ENCODE assay signal across 24 cellular contexts in the genomic region with DNA sequence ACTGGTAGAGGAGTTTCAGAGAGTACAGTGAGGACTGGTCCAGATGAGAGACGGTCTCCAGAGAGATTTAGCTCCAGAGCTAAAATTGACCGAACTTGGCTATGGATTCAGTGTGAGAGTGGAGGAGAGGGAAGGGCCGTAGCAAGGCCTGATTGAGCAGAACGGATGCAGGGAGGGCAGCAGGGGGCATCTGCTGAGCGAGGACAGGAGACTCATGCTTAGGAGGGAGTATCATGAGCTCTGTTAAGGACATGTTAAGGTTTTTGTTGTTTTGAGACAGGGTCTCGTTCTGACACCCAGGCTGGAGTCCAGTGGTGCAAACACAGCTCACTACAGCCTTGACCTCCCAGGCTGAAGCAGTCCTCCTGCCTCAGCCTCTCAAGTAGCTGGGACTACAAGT. TPM values are rescaled to one million over a fixed set of nuclear protein-coding genes. Genes with fewer than 3 reads are reported as not detected.
DNase-seq lines count a peak whose midpoint lies in the region; ATAC-seq and TF ChIP-seq lines count a peak whose summit lies in the region.
"Had no signal": no experiment of that assay in that cellular context is flagged by ENCODE, and none has a peak within 500 bp of the region (broad histone marks: within the 10 kb centered on the region; RNA-seq: fewer than 3 reads in every experiment).

No MANE protein-coding gene starts in this region.

- no peak overlapping the region for H3K23ac ChIP-seq in H9 (ENCODE audit: insufficient read length, low read depth, low read length)

- H4K91ac ChIP-seq in H9 (ENCODE audit: insufficient read length, low read depth, low read length), result no peak overlapping the region

- H3K27me3 Mint-ChIP-seq in activated CD4-positive, alpha-beta memory T cell treated with anti-CD3 and anti-CD28 coated beads for 36 hours, result no peaks in the 10 kb centered on the region
- peaks cover 2% of the 10 kb centered on the region for H3K27me3 Mint-ChIP-seq in activated CD4-positive, alpha-beta memory T cell treated with anti-CD3 and anti-CD28 coated beads, Interleukin-2, amount 10 ng/mL, durations not matched to agents 7 days and 5 days
- 0 out of 2 replicates have a peak, but pooled peaks cover 2% of the 10 kb centered on the region for H3K27me3 Mint-ChIP-seq in H9 (ENCODE audit: low read depth)
- no peaks in the 10 kb centered on the region for H3K27me3 Mint-ChIP-seq in activated naive CD8-positive, alpha-beta T cell treated with anti-CD3 and anti-CD28 coated beads, Interleukin-2, amount 10 ng/mL, durations not matched to agents 7 days and 5 days
- H3K27me3 Mint-ChIP-seq in neural progenitor cell (ENCODE audit: insufficient read depth, low read depth), result peaks cover 3% of the 10 kb centered on the region

- H3F3A ChIP-seq in neural progenitor cell (ENCODE audit: low read depth), result no peaks in the 10 kb centered on the region

- ATAC-seq in activated naive CD8-positive, alpha-beta T cell treated with anti-CD3 and anti-CD28 coated beads, Interleukin-2, amount 10 ng/mL, durations not matched to agents 7 days and 5 days (ENCODE audit: low read depth), result no peak
- no peak for ATAC-seq in activated CD4-positive, CD25-positive, alpha-beta regulatory T cell treated with anti-CD3 and anti-CD28 coated beads, Interleukin-2, amount 50 U/mL, for 24 hours
- ATAC-seq: psoas muscle, upper lobe of right lung had no signal

- H3K56ac ChIP-seq in H9 (ENCODE audit: insufficient read length, low read depth, low read length), result no peak overlapping the region

- H3K36me3 ChIP-seq in neural progenitor cell, result no peaks in the 10 kb centered on the region

- H3K27me3 ChIP-seq in H9 (ENCODE audit: insufficient read depth, low read length) (no peaks in the 10 kb centered on the region), neural progenitor cell (no peaks in the 10 kb centered on the region)
- H3K27me3 ChIP-seq: hepatocyte, SJCRH30, upper lobe of right lung had no signal

- no peaks in the 10 kb centered on the region for H3K79me1 ChIP-seq in H9 (ENCODE audit: insufficient read depth, low read depth, low read length, poor library complexity, severe bottlenecking)

- POLR2A ChIA-PET in activated CD4-positive, alpha-beta memory T cell treated with anti-CD3 and anti-CD28 coated beads for 36 hours (lab: Charles Lee), result interaction anchor here (0.6 to 1.1 kb wide), 3 partner anchors 12 to 31 kb away, joined by 3 to 4 read pairs (median 4); no protein-coding TSS in a partner anchor
- POLR2A ChIA-PET in activated CD4-positive, alpha-beta memory T cell treated with anti-CD3 and anti-CD28 coated beads, Interleukin-2, amount 10 ng/mL, durations not matched to agents 7 days and 5 days (lab: Charles Lee), result interaction anchor here (1.2 to 35.1 kb wide), 3 partner anchors 11 to 24 kb away, joined by 5 to 1214 read pairs (median 11); a partner anchor contains a TSS
- POLR2A ChIA-PET in activated naive CD8-positive, alpha-beta T cell treated with anti-CD3 and anti-CD28 coated beads, Interleukin-2, amount 10 ng/mL, durations not matched to agents 7 days and 5 days (lab: Charles Lee), result interaction anchor here (1.2 to 2.2 kb wide), 5 partner anchors 11 to 34 kb away, joined by 3 to 8 read pairs (median 5); no protein-coding TSS in a partner anchor

- no peak overlapping the region for H3K4me3 ChIP-seq in neural progenitor cell
- H3K4me3 ChIP-seq: hepatocyte, psoas muscle, SJCRH30, skin epidermis, upper lobe of right lung had no signal

- H3K9me3 Mint-ChIP-seq in activated CD4-positive, alpha-beta memory T cell treated with anti-CD3 and anti-CD28 coated beads for 36 hours, result no peaks in the 10 kb centered on the region
- no peaks in the 10 kb centered on the region for H3K9me3 Mint-ChIP-seq in activated CD4-positive, alpha-beta memory T cell treated with anti-CD3 and anti-CD28 coated beads, Interleukin-2, amount 10 ng/mL, durations not matched to agents 7 days and 5 days
- H3K9me3 Mint-ChIP-seq in H9 (no peaks in the 10 kb centered on the region), neural progenitor cell (no peaks in the 10 kb centered on the region)
- no peaks in the 10 kb centered on the region for H3K9me3 Mint-ChIP-seq in activated naive CD8-positive, alpha-beta T cell treated with anti-CD3 and anti-CD28 coated beads, Interleukin-2, amount 10 ng/mL, durations not matched to agents 7 days and 5 days
- H3K9me3 Mint-ChIP-seq: dendritic cell treated with granulocyte-macrophage colony-stimulating factor and Interleukin-4, amounts not matched to agents 40 ng/mL and 50 ng/mL, for 4 days; nephron had no signal

- no peak overlapping the region for H3K14ac ChIP-seq in H9 (ENCODE audit: insufficient read depth, low read length)

- no peak overlapping the region for H3K4me3 Mint-ChIP-seq in activated CD4-positive, alpha-beta memory T cell treated with anti-CD3 and anti-CD28 coated beads for 36 hours
- H3K4me3 Mint-ChIP-seq in activated CD4-positive, alpha-beta memory T cell treated with anti-CD3 and anti-CD28 coated beads, Interleukin-2, amount 10 ng/mL, durations not matched to agents 7 days and 5 days, result no peak overlapping the region
- H3K4me3 Mint-ChIP-seq in H9 (no peak overlapping the region), neural progenitor cell (peak overlapping the region; percentile 16)
- no peak overlapping the region for H3K4me3 Mint-ChIP-seq in activated naive CD8-positive, alpha-beta T cell treated with anti-CD3 and anti-CD28 coated beads, Interleukin-2, amount 10 ng/mL, durations not matched to agents 7 days and 5 days
- H3K4me3 Mint-ChIP-seq: dendritic cell treated with granulocyte-macrophage colony-stimulating factor and Interleukin-4, amounts not matched to agents 40 ng/mL and 50 ng/mL, for 4 days; nephron had no signal

- H3K4ac ChIP-seq in H9 (ENCODE audit: low read depth, low read length), result no peak overlapping the region

- TF ChIP-seq CTCF in H9 (conservative IDR thresholded peaks at IDR 0.05) (no peak), neural progenitor cell (IDR thresholded peaks at IDR 0.05) (no peak), GM20000 (IDR thresholded peaks at IDR 0.05; ENCODE audit: extremely low read depth, missing control alignments) (no peak)

- H2AFZ ChIP-seq in H9 (ENCODE audit: low read length) (no peak overlapping the region), neural progenitor cell (replicated peaks) (no peak overlapping the region)
- H2AFZ ChIP-seq: hepatocyte had no signal

- H4K8ac ChIP-seq in H9 (replicated peaks; ENCODE audit: insufficient read length, low read depth, low read length), result no peak overlapping the region

- H2BK120ac ChIP-seq in H9 (ENCODE audit: low read depth, low read length, poor library complexity, severe bottlenecking), result no peak overlapping the region

- H3K23me2 ChIP-seq in H9 (ENCODE audit: insufficient read length, low read depth, low read length, poor library complexity, severe bottlenecking), result no peaks in the 10 kb centered on the region

- CTCF ChIA-PET in activated CD4-positive, alpha-beta memory T cell treated with anti-CD3 and anti-CD28 coated beads for 36 hours (lab: Charles Lee), result interaction anchor here (0.9 to 20.5 kb wide), 6 partner anchors 10 to 97 kb away, joined by 3 to 1220 read pairs (median 4); a partner anchor contains a TSS
- CTCF ChIA-PET in activated CD4-positive, alpha-beta memory T cell treated with anti-CD3 and anti-CD28 coated beads, Interleukin-2, amount 10 ng/mL, durations not matched to agents 7 days and 5 days (lab: Charles Lee), result interaction anchor here (1.1 to 38.3 kb wide), 4 partner anchors 25 to 169 kb away, joined by 3 to 1235 read pairs (median 4); a partner anchor contains a TSS

- H2AK5ac ChIP-seq in H9 (ENCODE audit: insufficient read length, low read length), result no peak overlapping the region

- no peak for DNase-seq in activated CD4-positive, alpha-beta memory T cell treated with anti-CD3 and anti-CD28 coated beads for 36 hours
- no peak for DNase-seq in activated CD4-positive, alpha-beta memory T cell treated with anti-CD3 and anti-CD28 coated beads, Interleukin-2, amount 10 ng/mL, durations not matched to agents 7 days and 5 days
- DNase-seq in H9, result no peak
- no peak for DNase-seq in activated naive CD8-positive, alpha-beta T cell treated with anti-CD3 and anti-CD28 coated beads, Interleukin-2, amount 10 ng/mL, durations not matched to agents 7 days and 5 days
- DNase-seq in neural progenitor cell (ENCODE audit: low spot score), result no peak
- DNase-seq in NCI-H1417 (lab: John Stamatoyannopoulos, UW), result no peak
- DNase-seq in GM20000 (ENCODE audit: low spot score), result no peak
- DNase-seq: activated CD4-positive, CD25-positive, alpha-beta regulatory T cell; foreskin fibroblast; islet precursor cell; NCI-H1092 treated with DMSO at 0.1 percent for 48 hours; NCI-H526; psoas muscle; SJCRH30; upper lobe of right lung had no signal

- intact Hi-C loops in activated CD4-positive, alpha-beta memory T cell treated with anti-CD3 and anti-CD28 coated beads for 36 hours (cut with micrococcal nuclease), result no loop called here

- no peak overlapping the region for H3T11ph ChIP-seq in H9 (ENCODE audit: low read length)

- H3K9ac ChIP-seq in H9 (ENCODE audit: extremely low read depth, insufficient read length, low read length), result no peak overlapping the region
- H3K9ac ChIP-seq in neural progenitor cell, result no peak overlapping the region

- no peak overlapping the region for H2BK12ac ChIP-seq in H9 (ENCODE audit: insufficient read length, low read depth, low read length)

- no peak overlapping the region for H2BK20ac ChIP-seq in H9 (ENCODE audit: low read depth, low read length, poor library complexity, severe bottlenecking)

- H4K5ac ChIP-seq in H9 (ENCODE audit: insufficient read length, low read depth, low read length), result no peak overlapping the region

- H3K4me1 ChIP-seq in H9 (ENCODE audit: insufficient read depth, low read length) (no peaks in the 10 kb centered on the region), neural progenitor cell (peaks cover 4% of the 10 kb centered on the region)

- H3K4me1 Mint-ChIP-seq in activated CD4-positive, alpha-beta memory T cell treated with anti-CD3 and anti-CD28 coated beads for 36 hours (ENCODE audit: low read depth), result peaks cover 15% of the 10 kb centered on the region
- peaks cover 27% of the 10 kb centered on the region for H3K4me1 Mint-ChIP-seq in activated CD4-positive, alpha-beta memory T cell treated with anti-CD3 and anti-CD28 coated beads, Interleukin-2, amount 10 ng/mL, durations not matched to agents 7 days and 5 days
- H3K4me1 Mint-ChIP-seq in H9 (peaks cover 11 to 22% of the 10 kb centered on the region in 2 experiments), neural progenitor cell (peaks cover 8% of the 10 kb centered on the region)
- H3K4me1 Mint-ChIP-seq in activated naive CD8-positive, alpha-beta T cell treated with anti-CD3 and anti-CD28 coated beads, Interleukin-2, amount 10 ng/mL, durations not matched to agents 7 days and 5 days, result peaks cover 11% of the 10 kb centered on the region

- no peak overlapping the region for H2BK15ac ChIP-seq in H9 (ENCODE audit: low read depth, low read length)

- H4K20me1 ChIP-seq in H9 (ENCODE audit: control insufficient read depth, insufficient read depth, insufficient read length) (no peaks in the 10 kb centered on the region), neural progenitor cell (ENCODE audit: low read depth) (peaks cover 9% of the 10 kb centered on the region)

- peak overlapping the region; percentile 47 for H3K27ac Mint-ChIP-seq in activated CD4-positive, alpha-beta memory T cell treated with anti-CD3 and anti-CD28 coated beads for 36 hours
- no peak overlapping the region for H3K27ac Mint-ChIP-seq in activated CD4-positive, alpha-beta memory T cell treated with anti-CD3 and anti-CD28 coated beads, Interleukin-2, amount 10 ng/mL, durations not matched to agents 7 days and 5 days
- peak overlapping the region in 2 of 3 experiments; percentile 12 to 53; a peak in 3 of 7 replicates for H3K27ac Mint-ChIP-seq in H9
- H3K27ac Mint-ChIP-seq in activated naive CD8-positive, alpha-beta T cell treated with anti-CD3 and anti-CD28 coated beads, Interleukin-2, amount 10 ng/mL, durations not matched to agents 7 days and 5 days, result peak overlapping the region; percentile 23
- H3K27ac Mint-ChIP-seq in neural progenitor cell, result peak overlapping the region; percentile 10
- H3K27ac Mint-ChIP-seq: dendritic cell treated with granulocyte-macrophage colony-stimulating factor and Interleukin-4, amounts not matched to agents 40 ng/mL and 50 ng/mL, for 4 days; nephron had no signal

- H2BK5ac ChIP-seq in H9 (ENCODE audit: insufficient read length, low read length), result no peak overlapping the region

- peaks cover 34% of the 10 kb centered on the region for H3K36me3 Mint-ChIP-seq in activated CD4-positive, alpha-beta memory T cell treated with anti-CD3 and anti-CD28 coated beads for 36 hours
- peaks cover 42% of the 10 kb centered on the region for H3K36me3 Mint-ChIP-seq in activated CD4-positive, alpha-beta memory T cell treated with anti-CD3 and anti-CD28 coated beads, Interleukin-2, amount 10 ng/mL, durations not matched to agents 7 days and 5 days (ENCODE audit: low read depth)
- H3K36me3 Mint-ChIP-seq in H9 (ENCODE audit: insufficient read depth in 1 of 3, low read depth in 3 of 3), result peaks cover 11 to 31% (median 30%) of the 10 kb centered on the region in 3 experiments; a peak in 5 of 7 replicates
- H3K36me3 Mint-ChIP-seq in activated naive CD8-positive, alpha-beta T cell treated with anti-CD3 and anti-CD28 coated beads, Interleukin-2, amount 10 ng/mL, durations not matched to agents 7 days and 5 days, result peaks cover 17% of the 10 kb centered on the region
- peaks cover 11% of the 10 kb centered on the region for H3K36me3 Mint-ChIP-seq in neural progenitor cell

- H3K9me3 ChIP-seq in H9 (ENCODE audit: control insufficient read depth, low read depth, low read length) (no peaks in the 10 kb centered on the region), neural progenitor cell (ENCODE audit: low read depth) (no peaks in the 10 kb centered on the region)
- H3K9me3 ChIP-seq: psoas muscle, SJCRH30, upper lobe of right lung had no signal

- H3K4me2 ChIP-seq in H9 (ENCODE audit: insufficient read depth, insufficient read length, low read length) (no peak overlapping the region), neural progenitor cell (no peak overlapping the region)
- H3K4me2 ChIP-seq: hepatocyte had no signal

- H3K79me2 ChIP-seq in H9 (ENCODE audit: insufficient read depth, low read length), result no peaks in the 10 kb centered on the region
- no peaks in the 10 kb centered on the region for H3K79me2 ChIP-seq in neural progenitor cell (ENCODE audit: low read depth)
- H3K79me2 ChIP-seq: hepatocyte had no signal

- H3K18ac ChIP-seq in H9 (ENCODE audit: insufficient read length, low read depth, low read length), result no peak overlapping the region

- no peak overlapping the region for H3K27ac ChIP-seq in H9 (ENCODE audit: insufficient read length, low read depth, low read length)
- no peak overlapping the region for H3K27ac ChIP-seq in neural progenitor cell
- H3K27ac ChIP-seq: epithelial cell of prostate, hepatocyte, psoas muscle, SJCRH30, skin epidermis, upper lobe of right lung had no signal

- WGBS in H9 (ENCODE audit: extremely low coverage, insufficient read length, low lambda C conversion rate), result no CpG with 5 or more reads among the region's 6 CpGs

RNA-seq across cellular contexts. Expression of a gene that starts 7.7 kb away (rescaled TPM):
- not detected for total RNA-seq in activated CD4-positive, alpha-beta memory T cell treated with anti-CD3 and anti-CD28 coated beads for 36 hours
- total RNA-seq in activated CD4-positive, alpha-beta memory T cell treated with anti-CD3 and anti-CD28 coated beads, Interleukin-2, amount 10 ng/mL, durations not matched to agents 7 days and 5 days, result under 1 TPM; 0.48 to 0.63 TPM
- total RNA-seq in H9 (2021), result not detected in 2 replicates
- under 1 TPM; 0.36 to 0.37 TPM for total RNA-seq in activated naive CD8-positive, alpha-beta T cell treated with anti-CD3 and anti-CD28 coated beads, Interleukin-2, amount 10 ng/mL, durations not matched to agents 7 days and 5 days
- not detected in 2 replicates for total RNA-seq in neural progenitor cell (ENCODE audit: low replicate concordance)
- total RNA-seq: hepatocyte, lung microvascular endothelial cell, SJCRH30, upper lobe of right lung had no signal

RNA-seq across cellular contexts. Expression of a gene that starts 21.5 kb away (rescaled TPM):
- total RNA-seq in activated CD4-positive, alpha-beta memory T cell treated with anti-CD3 and anti-CD28 coated beads for 36 hours, result not detected
- total RNA-seq in activated CD4-positive, alpha-beta memory T cell treated with anti-CD3 and anti-CD28 coated beads, Interleukin-2, amount 10 ng/mL, durations not matched to agents 7 days and 5 days, result under 1 TPM in 1 of 2 experiments, not detected in 1; 0.18 TPM
- not detected in 2 replicates for total RNA-seq in H9 (2021)
- total RNA-seq in activated naive CD8-positive, alpha-beta T cell treated with anti-CD3 and anti-CD28 coated beads, Interleukin-2, amount 10 ng/mL, durations not matched to agents 7 days and 5 days, result under 1 TPM; 0.17 to 0.28 TPM
- total RNA-seq in neural progenitor cell (ENCODE audit: low replicate concordance), result not detected in 2 replicates
- total RNA-seq: bronchial epithelial cell, hepatocyte, lung microvascular endothelial cell, SJCRH30, upper lobe of right lung had no signal

RNA-seq across cellular contexts. Expression of a gene that starts 23.1 kb away (rescaled TPM):
- 100 to 1,000 TPM; 260 to 262 TPM for total RNA-seq in activated CD4-positive, alpha-beta memory T cell treated with anti-CD3 and anti-CD28 coated beads for 36 hours
- 100 to 1,000 TPM; 330 to 341 TPM for total RNA-seq in activated CD4-positive, alpha-beta memory T cell treated with anti-CD3 and anti-CD28 coated beads, Interleukin-2, amount 10 ng/mL, durations not matched to agents 7 days and 5 days
- 49.2 and 49.3 TPM in 2 replicates for total RNA-seq in H9 (2021)
- 100 to 1,000 TPM; 269 to 281 TPM for total RNA-seq in activated naive CD8-positive, alpha-beta T cell treated with anti-CD3 and anti-CD28 coated beads, Interleukin-2, amount 10 ng/mL, durations not matched to agents 7 days and 5 days
- 18.3 and 25.4 TPM in 2 replicates for total RNA-seq in neural progenitor cell (ENCODE audit: low replicate concordance)

RNA-seq across cellular contexts. Expression of a gene that starts 38.0 kb away (rescaled TPM):
- 10 to 100 TPM; 51.4 to 57.6 TPM for total RNA-seq in activated CD4-positive, alpha-beta memory T cell treated with anti-CD3 and anti-CD28 coated beads for 36 hours
- 10 to 100 TPM; 74.9 to 84.2 TPM for total RNA-seq in activated CD4-positive, alpha-beta memory T cell treated with anti-CD3 and anti-CD28 coated beads, Interleukin-2, amount 10 ng/mL, durations not matched to agents 7 days and 5 days
- total RNA-seq in H9 (2021), result 31.1 and 34.0 TPM in 2 replicates
- total RNA-seq in activated naive CD8-positive, alpha-beta T cell treated with anti-CD3 and anti-CD28 coated beads, Interleukin-2, amount 10 ng/mL, durations not matched to agents 7 days and 5 days, result 10 to 100 TPM; 59.9 to 60.4 TPM
- 22.7 and 37.4 TPM in 2 replicates for total RNA-seq in neural progenitor cell (ENCODE audit: low replicate concordance)

RNA-seq across cellular contexts. Expression of a gene that starts 56.3 kb away (rescaled TPM):
- not detected for total RNA-seq in activated CD4-positive, alpha-beta memory T cell treated with anti-CD3 and anti-CD28 coated beads for 36 hours
- total RNA-seq in activated CD4-positive, alpha-beta memory T cell treated with anti-CD3 and anti-CD28 coated beads, Interleukin-2, amount 10 ng/mL, durations not matched to agents 7 days and 5 days, result not detected
- total RNA-seq in H9 (2021) (not detected in 2 replicates), neural progenitor cell (ENCODE audit: low replicate concordance) (not detected in 2 replicates)
- not detected for total RNA-seq in activated naive CD8-positive, alpha-beta T cell treated with anti-CD3 and anti-CD28 coated beads, Interleukin-2, amount 10 ng/mL, durations not matched to agents 7 days and 5 days
- total RNA-seq: A673, bronchial epithelial cell, hepatocyte, lung microvascular endothelial cell, psoas muscle, SJCRH30 had no signal
